In the genomic region with DNA sequence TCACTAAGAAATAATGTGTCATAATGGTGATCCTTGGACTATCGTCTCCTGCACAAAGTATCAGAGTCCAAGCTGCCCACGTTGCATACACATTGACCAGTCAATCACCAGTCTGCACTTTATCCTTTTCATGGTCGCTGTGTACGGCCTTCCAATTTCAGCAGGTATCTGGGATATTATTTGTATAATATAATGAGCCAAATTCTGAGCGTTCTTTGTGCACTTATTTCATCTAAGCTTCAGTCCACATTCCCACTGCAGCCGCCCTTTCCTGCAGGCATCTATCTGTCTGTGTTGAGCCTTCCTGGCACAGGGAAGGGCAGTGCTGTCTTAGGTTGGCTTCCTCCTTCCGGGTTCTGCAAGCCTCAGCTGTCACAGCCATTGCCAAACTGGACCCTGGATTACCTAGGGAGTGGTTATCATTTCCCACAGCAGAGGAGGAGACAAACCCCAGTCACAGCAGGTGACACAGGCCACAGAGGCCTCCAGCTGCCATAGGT, we compare ENCODE assay signal across 2 cellular contexts.
TF ChIP-seq lines count a peak whose summit lies in the region.

No MANE protein-coding gene starts in this region.

TF ChIP-seq in H1, 55 proteins besides CTCF, POLR2A, EP300 and RAD21:
- no peak for TF ChIP-seq CBX8 (IDR thresholded peaks at IDR 0.05; ENCODE audit: borderline replicate concordance, low read depth, low read length)
- no peak for TF ChIP-seq RNF2 (IDR thresholded peaks at IDR 0.05; ENCODE audit: borderline replicate concordance, low read depth, low read length, missing control alignments, poor library complexity, severe bottlenecking)
- no peak for TF ChIP-seq HDAC2 (IDR thresholded peaks at IDR 0.05; ENCODE audit: borderline replicate concordance in 1 of 2, low read depth in 2 of 2, low read length in 2 of 2)
- no peak for TF ChIP-seq POLR2AphosphoS5 (IDR thresholded peaks at IDR 0.05; ENCODE audit: low read depth, low read length)
- no peak for TF ChIP-seq BCL11A (IDR thresholded peaks at IDR 0.05; ENCODE audit: low read depth in 2 of 2, low read length in 2 of 2)
- TF ChIP-seq SP4 (IDR thresholded peaks at IDR 0.05; ENCODE audit: low read length) = no peak
- TF ChIP-seq EZH2 (IDR thresholded peaks at IDR 0.05; ENCODE audit: low read depth, low read length, severe bottlenecking) = no peak
- no peak for TF ChIP-seq SP1 (IDR thresholded peaks at IDR 0.05; ENCODE audit: low read depth, low read length)
- TF ChIP-seq RXRA (IDR thresholded peaks at IDR 0.05; ENCODE audit: insufficient read depth, low read depth, low read length) = no peak
- TF ChIP-seq SAP30 (IDR thresholded peaks at IDR 0.05; ENCODE audit: insufficient read depth, insufficient replicate concordance, low read length) = no peak
- no peak for TF ChIP-seq CBX5 (IDR thresholded peaks at IDR 0.05; ENCODE audit: low read depth, low read length)
- no peak for TF ChIP-seq GABPA (IDR thresholded peaks at IDR 0.05; ENCODE audit: borderline replicate concordance, insufficient read depth, low read length)
- no peak for TF ChIP-seq JUND (IDR thresholded peaks at IDR 0.05; ENCODE audit: low read length)
- no peak for TF ChIP-seq ZNF274 (IDR thresholded peaks at IDR 0.05; ENCODE audit: borderline replicate concordance, extremely low read depth, low read length)

TF ChIP-seq in liver, 16 proteins besides CTCF, POLR2A, EP300 and RAD21:
- TF ChIP-seq EGR1 (IDR thresholded peaks at IDR 0.05; ENCODE audit: low read depth in 2 of 2) (peak in 1 of 2 donors; percentile 68), JUND (IDR thresholded peaks at IDR 0.05) (peak; percentile 37 to 74), FOXA1 (IDR thresholded peaks at IDR 0.05) (no peak), GABPA (IDR thresholded peaks at IDR 0.05 in 1 of 2, conservative IDR thresholded peaks at IDR 0.05 in 1 of 2) (peak in 1 of 2 donors; percentile 11), NR2F2 (IDR thresholded peaks at IDR 0.05) (peak; percentile 63), HNF4G (IDR thresholded peaks at IDR 0.05) (peak; percentile 96), SP1 (IDR thresholded peaks at IDR 0.05) (peak; percentile 85), HNF4A (conservative IDR thresholded peaks at IDR 0.05) (peak; percentile 98 to 99), YY1 (IDR thresholded peaks at IDR 0.05) (peak; percentile 84), RXRA (IDR thresholded peaks at IDR 0.05) (peak; percentile 79 to 94), FOXA2 (IDR thresholded peaks at IDR 0.05) (no peak), TAF1 (conservative IDR thresholded peaks at IDR 0.05) (no peak)
- TF ChIP-seq, protein P1, sequence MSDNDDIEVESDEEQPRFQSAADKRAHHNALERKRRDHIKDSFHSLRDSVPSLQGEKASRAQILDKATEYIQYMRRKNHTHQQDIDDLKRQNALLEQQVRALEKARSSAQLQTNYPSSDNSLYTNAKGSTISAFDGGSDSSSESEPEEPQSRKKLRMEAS (IDR thresholded peaks at IDR 0.05) = peak; percentile 82
- TF ChIP-seq, protein P2, sequence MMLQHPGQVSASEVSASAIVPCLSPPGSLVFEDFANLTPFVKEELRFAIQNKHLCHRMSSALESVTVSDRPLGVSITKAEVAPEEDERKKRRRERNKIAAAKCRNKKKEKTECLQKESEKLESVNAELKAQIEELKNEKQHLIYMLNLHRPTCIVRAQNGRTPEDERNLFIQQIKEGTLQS (IDR thresholded peaks at IDR 0.05) = peak; percentile 19
- TF ChIP-seq, protein P3, sequence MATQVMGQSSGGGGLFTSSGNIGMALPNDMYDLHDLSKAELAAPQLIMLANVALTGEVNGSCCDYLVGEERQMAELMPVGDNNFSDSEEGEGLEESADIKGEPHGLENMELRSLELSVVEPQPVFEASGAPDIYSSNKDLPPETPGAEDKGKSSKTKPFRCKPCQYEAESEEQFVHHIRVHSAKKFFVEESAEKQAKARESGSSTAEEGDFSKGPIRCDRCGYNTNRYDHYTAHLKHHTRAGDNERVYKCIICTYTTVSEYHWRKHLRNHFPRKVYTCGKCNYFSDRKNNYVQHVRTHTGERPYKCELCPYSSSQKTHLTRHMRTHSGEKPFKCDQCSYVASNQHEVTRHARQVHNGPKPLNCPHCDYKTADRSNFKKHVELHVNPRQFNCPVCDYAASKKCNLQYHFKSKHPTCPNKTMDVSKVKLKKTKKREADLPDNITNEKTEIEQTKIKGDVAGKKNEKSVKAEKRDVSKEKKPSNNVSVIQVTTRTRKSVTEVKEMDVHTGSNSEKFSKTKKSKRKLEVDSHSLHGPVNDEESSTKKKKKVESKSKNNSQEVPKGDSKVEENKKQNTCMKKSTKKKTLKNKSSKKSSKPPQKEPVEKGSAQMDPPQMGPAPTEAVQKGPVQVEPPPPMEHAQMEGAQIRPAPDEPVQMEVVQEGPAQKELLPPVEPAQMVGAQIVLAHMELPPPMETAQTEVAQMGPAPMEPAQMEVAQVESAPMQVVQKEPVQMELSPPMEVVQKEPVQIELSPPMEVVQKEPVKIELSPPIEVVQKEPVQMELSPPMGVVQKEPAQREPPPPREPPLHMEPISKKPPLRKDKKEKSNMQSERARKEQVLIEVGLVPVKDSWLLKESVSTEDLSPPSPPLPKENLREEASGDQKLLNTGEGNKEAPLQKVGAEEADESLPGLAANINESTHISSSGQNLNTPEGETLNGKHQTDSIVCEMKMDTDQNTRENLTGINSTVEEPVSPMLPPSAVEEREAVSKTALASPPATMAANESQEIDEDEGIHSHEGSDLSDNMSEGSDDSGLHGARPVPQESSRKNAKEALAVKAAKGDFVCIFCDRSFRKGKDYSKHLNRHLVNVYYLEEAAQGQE (IDR thresholded peaks at IDR 0.05) = peak; percentile 48
- TF ChIP-seq, protein P4, sequence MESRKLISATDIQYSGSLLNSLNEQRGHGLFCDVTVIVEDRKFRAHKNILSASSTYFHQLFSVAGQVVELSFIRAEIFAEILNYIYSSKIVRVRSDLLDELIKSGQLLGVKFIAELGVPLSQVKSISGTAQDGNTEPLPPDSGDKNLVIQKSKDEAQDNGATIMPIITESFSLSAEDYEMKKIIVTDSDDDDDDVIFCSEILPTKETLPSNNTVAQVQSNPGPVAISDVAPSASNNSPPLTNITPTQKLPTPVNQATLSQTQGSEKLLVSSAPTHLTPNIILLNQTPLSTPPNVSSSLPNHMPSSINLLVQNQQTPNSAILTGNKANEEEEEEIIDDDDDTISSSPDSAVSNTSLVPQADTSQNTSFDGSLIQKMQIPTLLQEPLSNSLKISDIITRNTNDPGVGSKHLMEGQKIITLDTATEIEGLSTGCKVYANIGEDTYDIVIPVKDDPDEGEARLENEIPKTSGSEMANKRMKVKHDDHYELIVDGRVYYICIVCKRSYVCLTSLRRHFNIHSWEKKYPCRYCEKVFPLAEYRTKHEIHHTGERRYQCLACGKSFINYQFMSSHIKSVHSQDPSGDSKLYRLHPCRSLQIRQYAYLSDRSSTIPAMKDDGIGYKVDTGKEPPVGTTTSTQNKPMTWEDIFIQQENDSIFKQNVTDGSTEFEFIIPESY (IDR thresholded peaks at IDR 0.05) = no peak
